12 cellular contexts compared by ENCODE assay signal in the genomic region with DNA sequence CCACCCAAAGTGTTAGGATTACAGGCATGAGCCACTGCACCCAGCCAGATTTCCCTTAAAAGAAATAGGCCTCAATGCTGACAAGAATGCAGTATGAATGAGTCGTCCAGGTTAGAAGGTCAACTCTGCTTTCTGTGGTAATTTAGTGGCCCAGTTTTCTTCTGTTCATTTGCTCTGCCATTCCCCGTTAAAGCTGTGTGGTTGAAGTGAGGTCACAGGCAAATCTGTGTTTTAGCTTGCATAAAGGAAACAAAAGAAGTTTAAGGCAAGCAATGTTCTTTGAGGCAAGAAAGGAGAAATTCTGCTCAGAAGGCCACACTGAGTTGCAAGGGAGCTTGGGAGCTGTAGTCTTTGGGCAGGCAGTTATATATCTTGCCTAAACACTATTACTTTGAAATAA.
A peak's percentile ranks its signal among the peaks of the same experiment; 100 is the strongest.
DNase-seq lines count a peak whose midpoint lies in the region; ATAC-seq, FAIRE-seq and TF ChIP-seq lines count a peak whose summit lies in the region.
"Had no signal": no experiment of that assay in that cellular context is flagged by ENCODE, and none has a peak within 500 bp of the region (broad histone marks: within the 10 kb centered on the region; RNA-seq: fewer than 3 reads in every experiment).

No MANE protein-coding gene starts in this region.

- H3K27me3 Mint-ChIP-seq in Caco-2 (ENCODE audit: insufficient read depth, unreplicated experiment): no peaks in the 10 kb centered on the region
- H3K27me3 Mint-ChIP-seq in mesothelial cell of epicardium (ENCODE audit: low read depth): no peaks in the 10 kb centered on the region

- DNase-seq in AG04449 (ENCODE audit: low read depth, low spot score) (peak; percentile 10), fibroblast of peridontal ligament (ENCODE audit: extremely low read depth) (peak; percentile 75), Caco-2 (no peak), mesothelial cell of epicardium (ENCODE audit: low spot score in 2 of 2, unreplicated experiment in 2 of 2) (no peak), HepG2 (ENCODE audit: low spot score) (no peak), cortex of kidney (lab: John Stamatoyannopoulos, UW) (no peak)
- DNase-seq: activated T-cell treated with anti-CD3 and anti-CD28 coated beads, Interleukin-2, amount 50 U/mL, for 1 hour; Karpas-422 had no signal

- no peaks in the 10 kb centered on the region for H3K36me3 Mint-ChIP-seq in Caco-2 (ENCODE audit: insufficient read depth, unreplicated experiment)
- H3K36me3 Mint-ChIP-seq in mesothelial cell of epicardium: no peaks in the 10 kb centered on the region
- H3K36me3 Mint-ChIP-seq: CD14-positive monocyte had no signal

- in situ Hi-C loops in HepG2 (cut with HindIII; ENCODE audit: extremely low pct_ligation_motif_present, low pct_unique_long_range_greater_than_20kb): no loop called here

- H3K9me3 Mint-ChIP-seq in Caco-2 (ENCODE audit: unreplicated experiment) (no peaks in the 10 kb centered on the region), mesothelial cell of epicardium (no peaks in the 10 kb centered on the region)

- H3K27me3 ChIP-seq in Caco-2 (replicated peaks; ENCODE audit: control insufficient read depth, insufficient read depth, low read length) (no peaks in the 10 kb centered on the region), HepG2 (ENCODE audit: control insufficient read depth in 1 of 2, insufficient read depth in 2 of 2, low read length in 2 of 2) (peaks cover 0 to 5% of the 10 kb centered on the region in 2 experiments; a peak in 1 of 5 replicates)

- H3K9me3 ChIP-seq in Caco-2 (no peaks in the 10 kb centered on the region), HepG2 (ENCODE audit: low read length) (no peaks in the 10 kb centered on the region)
- H3K9me3 ChIP-seq: neutrophil had no signal

- no peak overlapping the region for H3K4me2 ChIP-seq in HepG2 (ENCODE audit: low read depth, low read length)

- CTCF ChIA-PET in AG04449 (lab: Yijun Ruan, JAX) (interaction anchor here (0.5 to 6.1 kb wide), 2 partner anchors 125 to 282 kb away, joined by 3 to 31 read pairs; no protein-coding TSS in a partner anchor), Caco-2 (lab: Charles Lee) (interaction anchor here (0.7 kb wide), 1 partner anchor 134 kb away, joined by 7 read pairs; no protein-coding TSS in a partner anchor), HepG2 (lab: Yijun Ruan, JAX; ENCODE audit: low intra/inter-chr PET ratio, low total read pairs) (no interaction called here)

- no peak overlapping the region for H3K4me3 Mint-ChIP-seq in Caco-2 (ENCODE audit: unreplicated experiment)
- H3K4me3 Mint-ChIP-seq in mesothelial cell of epicardium: no peak overlapping the region
- H3K4me3 Mint-ChIP-seq: CD14-positive monocyte had no signal

- ATAC-seq in GM19023 (IDR thresholded peaks at IDR 0.05; ENCODE audit: unreplicated experiment): peak; percentile 37
- peak; percentile 33 for ATAC-seq in HG03469 (IDR thresholded peaks at IDR 0.05; ENCODE audit: unreplicated experiment)
- ATAC-seq in HepG2: no peak

- no peak overlapping the region for H3K27ac ChIP-seq in HepG2 (ENCODE audit: extremely low read length, insufficient read depth, low read length)
- H3K27ac ChIP-seq: neutrophil had no signal

- POLR2A ChIA-PET in AG04449 (lab: Yijun Ruan, JAX) (no interaction called here), Caco-2 (lab: Charles Lee) (no interaction called here), HepG2 (lab: Yijun Ruan, JAX) (no interaction called here)

- H3K79me2 ChIP-seq in HepG2 (ENCODE audit: insufficient read depth, low read length): no peaks in the 10 kb centered on the region

- no peak for TF ChIP-seq CTCF in AG04449 (IDR thresholded peaks at IDR 0.05; ENCODE audit: insufficient read depth, low read length, missing control alignments)
- TF ChIP-seq CTCF in Caco-2 (IDR thresholded peaks at IDR 0.05; ENCODE audit: insufficient read depth in 1 of 2, low read depth in 1 of 2, low read length in 1 of 2, severe bottlenecking in 1 of 2, unreplicated experiment in 1 of 2): no peak
- TF ChIP-seq CTCF in mesothelial cell of epicardium (IDR thresholded peaks at IDR 0.05; ENCODE audit: unreplicated experiment): no peak
- no peak for TF ChIP-seq CTCF in HepG2 (CRISPR knock-in tag; IDR thresholded peaks at IDR 0.05)

- no peak overlapping the region for H2AFZ ChIP-seq in HepG2 (ENCODE audit: low read length)

- intact Hi-C loops in Caco-2 (cut with micrococcal nuclease; ENCODE audit: unreplicated experiment) (no loop called here), HepG2 (cut with micrococcal nuclease; ENCODE audit: unreplicated experiment) (no loop called here)

- no peak overlapping the region for H3K27ac Mint-ChIP-seq in Caco-2 (ENCODE audit: unreplicated experiment)
- no peak overlapping the region for H3K27ac Mint-ChIP-seq in mesothelial cell of epicardium
- H3K27ac Mint-ChIP-seq: CD14-positive monocyte had no signal

- no peaks in the 10 kb centered on the region for H3K36me3 ChIP-seq in Caco-2 (ENCODE audit: control insufficient read depth, insufficient read depth, low read length)
- H3K36me3 ChIP-seq in HepG2 (replicated peaks in 1 of 2; ENCODE audit: control insufficient read depth in 1 of 2, insufficient read depth in 2 of 2, low read length in 2 of 2): no peaks in the 10 kb centered on the region
- H3K36me3 ChIP-seq: neutrophil had no signal

- 3% methylated on average over 2 of the region's 2 CpGs for WGBS in HepG2 (ENCODE audit: low lambda C conversion rate)

- no peak for TF ChIP-seq POLR2A in HepG2 (IDR thresholded peaks at IDR 0.05; ENCODE audit: insufficient read depth in 1 of 2, low read depth in 2 of 2, low read length in 2 of 2)

- H3K4me1 ChIP-seq in Caco-2 (0 out of 2 replicates have a peak, but pooled peaks cover 6% of the 10 kb centered on the region), HepG2 (ENCODE audit: insufficient read depth, low read length) (peaks cover 5% of the 10 kb centered on the region; the same call in 1 of the 2 replicates)

- no peak for TF ChIP-seq RAD21 in HepG2 (CRISPR knock-in tag; IDR thresholded peaks at IDR 0.05)

- H3K4me3 ChIP-seq in AG04449 (ENCODE audit: low read depth, low read length): no peak overlapping the region
- H3K4me3 ChIP-seq in Caco-2 (ENCODE audit: low read depth, low read length): no peak overlapping the region
- H3K4me3 ChIP-seq in HepG2 (replicated peaks in 1 of 3; ENCODE audit: insufficient read depth in 1 of 3, low read depth in 2 of 3, low read length in 3 of 3): no peak overlapping the region

- H4K20me1 ChIP-seq in HepG2 (ENCODE audit: insufficient read depth, low read length): no peaks in the 10 kb centered on the region

- TF ChIP-seq EP300 in HepG2 (IDR thresholded peaks at IDR 0.05; ENCODE audit: low read depth in 2 of 2, low read length in 2 of 2) (no peak), HepG2 (CRISPR knock-in tag; IDR thresholded peaks at IDR 0.05; ENCODE audit: borderline replicate concordance) (no peak)

- peaks cover 7% of the 10 kb centered on the region for H3K4me1 Mint-ChIP-seq in Caco-2 (ENCODE audit: low read depth, unreplicated experiment)
- peaks cover 10% of the 10 kb centered on the region for H3K4me1 Mint-ChIP-seq in mesothelial cell of epicardium

- H3K9ac ChIP-seq in HepG2 (ENCODE audit: insufficient read depth, low read depth, low read length): no peak overlapping the region

- FAIRE-seq in HepG2 (lab: Jason Lieb, UNC): no peak

- BruUV-seq in Caco-2 (replicated peaks; lab: Mats Ljungman, UMichigan): no TSS peak
- BruUV-seq in HepG2 (replicated peaks; lab: Mats Ljungman, UMichigan): no TSS peak

TF ChIP-seq in HepG2, 621 proteins besides CTCF, POLR2A, EP300 and RAD21 (continues in another document):
- TF ChIP-seq, protein P1, sequence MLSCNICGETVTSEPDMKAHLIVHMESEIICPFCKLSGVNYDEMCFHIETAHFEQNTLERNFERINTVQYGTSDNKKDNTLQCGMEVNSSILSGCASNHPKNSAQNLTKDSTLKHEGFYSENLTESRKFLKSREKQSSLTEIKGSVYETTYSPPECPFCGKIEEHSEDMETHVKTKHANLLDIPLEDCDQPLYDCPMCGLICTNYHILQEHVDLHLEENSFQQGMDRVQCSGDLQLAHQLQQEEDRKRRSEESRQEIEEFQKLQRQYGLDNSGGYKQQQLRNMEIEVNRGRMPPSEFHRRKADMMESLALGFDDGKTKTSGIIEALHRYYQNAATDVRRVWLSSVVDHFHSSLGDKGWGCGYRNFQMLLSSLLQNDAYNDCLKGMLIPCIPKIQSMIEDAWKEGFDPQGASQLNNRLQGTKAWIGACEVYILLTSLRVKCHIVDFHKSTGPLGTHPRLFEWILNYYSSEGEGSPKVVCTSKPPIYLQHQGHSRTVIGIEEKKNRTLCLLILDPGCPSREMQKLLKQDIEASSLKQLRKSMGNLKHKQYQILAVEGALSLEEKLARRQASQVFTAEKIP (CRISPR knock-in tag; IDR thresholded peaks at IDR 0.05; ENCODE audit: borderline replicate concordance): no peak
- TF ChIP-seq ZNF720 (CRISPR knock-in tag; IDR thresholded peaks at IDR 0.05): no peak
- TF ChIP-seq FOXK1 (CRISPR knock-in tag; IDR thresholded peaks at IDR 0.05; ENCODE audit: borderline replicate concordance, low read depth): no peak
- TF ChIP-seq IRX3 (CRISPR knock-in tag; IDR thresholded peaks at IDR 0.05; ENCODE audit: borderline replicate concordance, low read depth): no peak
- TF ChIP-seq FLYWCH1 (CRISPR knock-in tag; IDR thresholded peaks at IDR 0.05): no peak
- TF ChIP-seq FOXO1 (CRISPR knock-in tag; IDR thresholded peaks at IDR 0.05): no peak
- TF ChIP-seq SYNCRIP (IDR thresholded peaks at IDR 0.05; ENCODE audit: insufficient read depth, low read depth, low read length): no peak
- no peak for TF ChIP-seq ZNF501 (CRISPR knock-in tag; IDR thresholded peaks at IDR 0.05)
- no peak for TF ChIP-seq IRF2 (CRISPR knock-in tag; IDR thresholded peaks at IDR 0.05)
- TF ChIP-seq ZNF101 (CRISPR knock-in tag; IDR thresholded peaks at IDR 0.05; ENCODE audit: borderline replicate concordance, low read depth): no peak

Comparison
In these comparisons a context has a peak if more than half of its experiments do, and no peak if none do; other contexts are left out.
1. DNase-seq: peak in AG04449 (single experiment) and fibroblast of peridontal ligament (single experiment); none in Caco-2 (0 of 2), mesothelial cell of epicardium (0 of 2), HepG2 (single experiment) and cortex of kidney (single experiment).